In the genomic region with DNA sequence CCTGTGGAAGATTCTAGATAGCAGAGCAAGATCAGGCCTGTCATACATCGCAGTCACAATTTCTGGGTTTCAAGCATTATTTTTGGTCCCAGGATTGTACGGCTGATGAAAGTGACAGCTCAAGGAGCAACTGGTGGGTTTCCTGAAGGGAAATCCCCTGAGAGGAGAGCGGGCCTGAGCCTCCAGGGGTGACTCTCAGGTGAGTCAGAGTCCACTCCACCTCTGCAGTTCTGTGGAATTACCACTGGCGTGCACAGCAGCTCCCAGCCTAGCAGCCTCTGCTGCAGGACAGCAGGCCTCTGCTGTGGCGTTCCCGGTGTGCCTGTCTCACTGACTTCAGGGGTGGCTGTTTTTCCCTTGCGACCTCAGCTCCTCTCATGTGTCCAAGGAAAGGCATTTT, we compare ENCODE assay signal across 8 cellular contexts. TPM values are rescaled to one million over a fixed set of nuclear protein-coding genes. Genes with fewer than 3 reads are reported as not detected.
DNase-seq lines count a peak whose midpoint lies in the region; TF ChIP-seq lines count a peak whose summit lies in the region.

No MANE protein-coding gene starts in this region.

- no peaks in the 10 kb centered on the region for H3K9me3 Mint-ChIP-seq in activated CD4-positive, alpha-beta T cell treated with anti-CD3 and anti-CD28 coated beads, Interleukin-2, amount 10 ng/mL, durations not matched to agents 7 days and 5 days
- H3K9me3 Mint-ChIP-seq in glutamatergic neuron (ENCODE audit: unreplicated experiment), result peaks cover 18% of the 10 kb centered on the region

- no peaks in the 10 kb centered on the region for H3K27me3 Mint-ChIP-seq in activated CD4-positive, alpha-beta T cell treated with anti-CD3 and anti-CD28 coated beads, Interleukin-2, amount 10 ng/mL, durations not matched to agents 7 days and 5 days
- peaks cover 10% of the 10 kb centered on the region for H3K27me3 Mint-ChIP-seq in glutamatergic neuron (ENCODE audit: unreplicated experiment)

- H3K4me3 Mint-ChIP-seq in activated CD4-positive, alpha-beta T cell treated with anti-CD3 and anti-CD28 coated beads, Interleukin-2, amount 10 ng/mL, durations not matched to agents 7 days and 5 days, result no peak overlapping the region
- H3K4me3 Mint-ChIP-seq in glutamatergic neuron (ENCODE audit: unreplicated experiment), result no peak overlapping the region

- CTCF ChIA-PET in activated CD4-positive, alpha-beta T cell treated with anti-CD3 and anti-CD28 coated beads, Interleukin-2, amount 10 ng/mL, durations not matched to agents 7 days and 5 days (lab: Charles Lee), result no interaction called here

- no peak for TF ChIP-seq CTCF in glutamatergic neuron (IDR thresholded peaks at IDR 0.05; ENCODE audit: partially characterized antibody, unreplicated experiment)

- POLR2A ChIA-PET in activated CD4-positive, alpha-beta T cell treated with anti-CD3 and anti-CD28 coated beads, Interleukin-2, amount 10 ng/mL, durations not matched to agents 7 days and 5 days (lab: Charles Lee), result no interaction called here

- peaks cover 20% of the 10 kb centered on the region for H3K36me3 Mint-ChIP-seq in activated CD4-positive, alpha-beta T cell treated with anti-CD3 and anti-CD28 coated beads, Interleukin-2, amount 10 ng/mL, durations not matched to agents 7 days and 5 days (ENCODE audit: low read depth)
- H3K36me3 Mint-ChIP-seq in glutamatergic neuron (ENCODE audit: unreplicated experiment), result no peaks in the 10 kb centered on the region

- peak; percentile 25 to 33 for DNase-seq in activated CD4-positive, alpha-beta T cell treated with anti-CD3 and anti-CD28 coated beads for 4 hours
- no peak for DNase-seq in activated CD4-positive, alpha-beta T cell treated with anti-CD3 and anti-CD28 coated beads, Interleukin-2, amount 10 ng/mL, durations not matched to agents 7 days and 5 days
- DNase-seq in activated CD4-positive, alpha-beta T cell treated with anti-CD3 and anti-CD28 coated beads, Interleukin-2, amount 50 U/mL, for 24 hours (ENCODE audit: low read depth in 1 of 2, low spot score in 1 of 2), result peak; percentile 16 to 59
- DNase-seq in glutamatergic neuron (no peak), OCI-M1 (lab: John Stamatoyannopoulos, UW) (no peak), NOMO-1 (lab: John Stamatoyannopoulos, UW; ENCODE audit: unreplicated experiment in 2 of 2) (no peak), iPS-NIHi11 (ENCODE audit: low spot score) (no peak)
- DNase-seq in stimulated activated CD8-positive, alpha-beta memory T cell treated with anti-CD3 and anti-CD28 coated beads, Interleukin-4, amount 100 ng/mL, for 48 hours, result peak; percentile 79

- H3K27ac Mint-ChIP-seq in activated CD4-positive, alpha-beta T cell treated with anti-CD3 and anti-CD28 coated beads, Interleukin-2, amount 10 ng/mL, durations not matched to agents 7 days and 5 days, result no peak overlapping the region
- peak overlapping the region; percentile 33 for H3K27ac Mint-ChIP-seq in glutamatergic neuron (ENCODE audit: unreplicated experiment)

- peaks cover 2% of the 10 kb centered on the region for H3K4me1 Mint-ChIP-seq in activated CD4-positive, alpha-beta T cell treated with anti-CD3 and anti-CD28 coated beads, Interleukin-2, amount 10 ng/mL, durations not matched to agents 7 days and 5 days
- H3K4me1 Mint-ChIP-seq in glutamatergic neuron (ENCODE audit: low read depth, unreplicated experiment), result peaks cover 18% of the 10 kb centered on the region

RNA-seq across cellular contexts. Expression of a gene that starts 24.4 kb away (rescaled TPM):
- total RNA-seq in activated CD4-positive, alpha-beta T cell treated with anti-CD3 and anti-CD28 coated beads, Interleukin-2, amount 10 ng/mL, durations not matched to agents 7 days and 5 days, result 1 to 10 TPM; 4.9 to 5.3 TPM
- total RNA-seq in glutamatergic neuron (ENCODE audit: unreplicated experiment), result 41.1 TPM

RNA-seq across cellular contexts. Expression of a gene that starts 24.6 kb away (rescaled TPM):
- 10 to 100 TPM; 45.4 to 45.8 TPM for total RNA-seq in activated CD4-positive, alpha-beta T cell treated with anti-CD3 and anti-CD28 coated beads, Interleukin-2, amount 10 ng/mL, durations not matched to agents 7 days and 5 days
- 35.7 TPM for total RNA-seq in glutamatergic neuron (ENCODE audit: unreplicated experiment)

RNA-seq across cellular contexts. Expression of a gene that starts 48.0 kb away (rescaled TPM):
- total RNA-seq in activated CD4-positive, alpha-beta T cell treated with anti-CD3 and anti-CD28 coated beads, Interleukin-2, amount 10 ng/mL, durations not matched to agents 7 days and 5 days, result under 1 TPM; 0.52 to 0.62 TPM
- 1.9 TPM for total RNA-seq in glutamatergic neuron (ENCODE audit: unreplicated experiment)

Comparison
In these comparisons a context has a peak if more than half of its experiments do, and no peak if none do; other contexts are left out.
1. DNase-seq: peak in activated CD4-positive, alpha-beta T cell treated with anti-CD3 and anti-CD28 coated beads for 4 hours (2 of 2), activated CD4-positive, alpha-beta T cell treated with anti-CD3 and anti-CD28 coated beads, Interleukin-2, amount 50 U/mL, for 24 hours (2 of 2) and stimulated activated CD8-positive, alpha-beta memory T cell treated with anti-CD3 and anti-CD28 coated beads, Interleukin-4, amount 100 ng/mL, for 48 hours (single experiment); none in activated CD4-positive, alpha-beta T cell treated with anti-CD3 and anti-CD28 coated beads, Interleukin-2, amount 10 ng/mL, durations not matched to agents 7 days and 5 days (single experiment), glutamatergic neuron (single experiment), OCI-M1 (single experiment), NOMO-1 (0 of 2) and iPS-NIHi11 (single experiment).